ENCODE assay signal across 8 cellular contexts in genomic region chr18:31042391-31043181, GRCh38. TPM values are rescaled to one million over a fixed set of nuclear protein-coding genes. Genes with fewer than 3 reads are reported as not detected.
DNase-seq lines count a peak whose midpoint lies in the region; ATAC-seq and TF ChIP-seq lines count a peak whose summit lies in the region.

Gene DSC3 (minus strand): TSS chr18:31042742. CDS start chr18:31042660, 82 bp downstream.

- WGBS in SK-N-SH (ENCODE audit: low lambda C conversion rate) = 7% methylated on average over 44 of the region's 74 CpGs

- H2AFZ ChIP-seq in SK-N-SH (ENCODE audit: low read depth) = no peak within 1 kb of the TSS

- H3K36me3 ChIP-seq in SK-N-SH (replicated peaks in 1 of 2; ENCODE audit: control insufficient read depth in 1 of 2, insufficient read depth in 2 of 2, low read length in 1 of 2) (no peaks in the 10 kb centered on the region), cardiac muscle cell (no peaks in the 10 kb centered on the region)

- no peak for TF ChIP-seq RAD21 in SK-N-SH (IDR thresholded peaks at IDR 0.05; ENCODE audit: low read length)

- no peaks in the 10 kb centered on the region for H3K9me3 ChIP-seq in SK-N-SH
- no peaks in the 10 kb centered on the region for H3K9me3 ChIP-seq in cardiac muscle cell (ENCODE audit: low read depth)

- H4K20me1 ChIP-seq in SK-N-SH (ENCODE audit: insufficient read depth) = no peaks in the 10 kb centered on the region

- no peak within 1 kb of the TSS for H3K9ac ChIP-seq in SK-N-SH

- TF ChIP-seq CTCF in GM20000 (IDR thresholded peaks at IDR 0.05; ENCODE audit: extremely low read depth, missing control alignments) = no peak
- no peak for TF ChIP-seq CTCF in SK-N-SH (IDR thresholded peaks at IDR 0.05)
- TF ChIP-seq CTCF in cardiac muscle cell (IDR thresholded peaks at IDR 0.05; ENCODE audit: low read depth, low read length) = no peak

- no peak within 1 kb of the TSS for H3K27ac ChIP-seq in SK-N-SH (ENCODE audit: low read depth in 2 of 2, low read length in 1 of 2)
- H3K27ac ChIP-seq in cardiac muscle cell = no peak within 1 kb of the TSS

- H3K4me2 ChIP-seq in SK-N-SH = no peak within 1 kb of the TSS

- H3K79me2 ChIP-seq in SK-N-SH (ENCODE audit: insufficient read depth) = no peaks in the 10 kb centered on the region

- DNase-seq in GM20000 (ENCODE audit: low spot score) (peak; percentile 31), SK-N-SH (peak; percentile 36), cardiac muscle cell (ENCODE audit: low read depth in 1 of 2, low spot score in 1 of 2) (peak; percentile 35 to 74), posterior vena cava (ENCODE audit: low spot score) (peak; percentile 78), T-helper 2 cell (no peak), NK-92 (lab: John Stamatoyannopoulos, UW; ENCODE audit: unreplicated experiment) (no peak), NOMO-1 (lab: John Stamatoyannopoulos, UW; ENCODE audit: unreplicated experiment in 2 of 2) (no peak)

- no peaks in the 10 kb centered on the region for H3K4me1 ChIP-seq in SK-N-SH (ENCODE audit: control insufficient read depth in 1 of 2, insufficient read depth in 2 of 2, low read depth in 1 of 2, low read length in 1 of 2)
- peaks cover 3% of the 10 kb centered on the region for H3K4me1 ChIP-seq in cardiac muscle cell (ENCODE audit: low read depth)

- H3K4me3 ChIP-seq in SK-N-SH (ENCODE audit: low read depth in 2 of 2, low read length in 1 of 2) (no peak within 1 kb of the TSS), cardiac muscle cell (peak within 1 kb of the TSS; percentile 34)

- ATAC-seq in GM18511 (IDR thresholded peaks at IDR 0.05; ENCODE audit: unreplicated experiment) = no peak

- CTCF ChIA-PET in SK-N-SH (lab: Yijun Ruan, JAX) = no interaction called here

- no peak for TF ChIP-seq EP300 in SK-N-SH (IDR thresholded peaks at IDR 0.05; ENCODE audit: borderline replicate concordance in 1 of 2, low read depth in 1 of 2, low read length in 1 of 2)

- POLR2A ChIA-PET in SK-N-SH (lab: Yijun Ruan, JAX) = no interaction called here

- intact Hi-C loops in posterior vena cava (cut with DNase I) = no loop called here

- no peaks in the 10 kb centered on the region for H3K9me2 ChIP-seq in SK-N-SH

- H3K27me3 ChIP-seq in SK-N-SH (ENCODE audit: insufficient read depth) = peaks cover 35% of the 10 kb centered on the region
- H3K27me3 ChIP-seq in cardiac muscle cell = peaks cover 74% of the 10 kb centered on the region

- no peaks in the 10 kb centered on the region for H3F3A ChIP-seq in SK-N-SH (replicated peaks; ENCODE audit: insufficient read depth)

TF ChIP-seq in SK-N-SH, 30 proteins besides CTCF, POLR2A, EP300 and RAD21:
- no peak for TF ChIP-seq PBX3 (IDR thresholded peaks at IDR 0.05)
- no peak for TF ChIP-seq RFX5 (IDR thresholded peaks at IDR 0.05; ENCODE audit: low read length)

RNA-seq across cellular contexts. Expression of gene DSC3, which starts in this region (rescaled TPM):
- not detected in 2 replicates for polyA plus RNA-seq in SK-N-SH (2012; rRNA removed)
- not detected in 2 replicates for polyA plus RNA-seq in SK-N-SH (2012; cell fraction: cytosol; rRNA removed)
- not detected in 2 replicates for polyA plus RNA-seq in SK-N-SH (2012; cell fraction: nucleus; rRNA removed)
- 1.2 and 3.3 TPM in 2 replicates for total RNA-seq in cardiac muscle cell
- 0.81 and 1.5 TPM in 2 replicates for polyA plus RNA-seq in cardiac muscle cell
- total RNA-seq in posterior vena cava = under 1 TPM; 0.32 to 0.43 TPM

Comparison
In these comparisons a context has a peak if more than half of its experiments do, and no peak if none do; other contexts are left out.
1. Peak in DNase-seq in SK-N-SH; RNA of the gene not detected or under 1 TPM.
2. Peak in DNase-seq in posterior vena cava; RNA of the gene not detected or under 1 TPM.
3. DNase-seq: peak in GM20000 (single experiment) and cardiac muscle cell (2 of 2); none in T-helper 2 cell (0 of 5), NK-92 (single experiment) and NOMO-1 (0 of 2).